ENCODE assay signal across 8 cellular contexts in genomic region chr15:78811825-78812183, GRCh38. TPM values are rescaled to one million over a fixed set of nuclear protein-coding genes. Genes with fewer than 3 reads are reported as not detected.
DNase-seq lines count a peak whose midpoint lies in the region; ATAC-seq, FAIRE-seq and TF ChIP-seq lines count a peak whose summit lies in the region.

No MANE protein-coding gene starts in this region.

- peak overlapping the region; percentile 40 for H3K4me3 ChIP-seq in AG09309 (ENCODE audit: control insufficient read depth, low read depth, low read length)
- H3K4me3 ChIP-seq in K562: peak overlapping the region; percentile 35
- H3K4me3 ChIP-seq in mucosa of rectum (ENCODE audit: low read length in 2 of 2): peak overlapping the region; percentile 28 to 45

- H3K9ac ChIP-seq in K562 (ENCODE audit: insufficient read depth in 1 of 2, low read depth in 2 of 2, low read length in 2 of 2) (peak overlapping the region; percentile 45 to 85), mucosa of rectum (ENCODE audit: low read depth in 1 of 2, low read length in 2 of 2) (peak overlapping the region; percentile 36 to 38)

- no TSS peak for BruUV-seq in K562 (replicated peaks; lab: Mats Ljungman, UMichigan)

- H3K79me2 ChIP-seq in K562 (ENCODE audit: control insufficient read depth, insufficient read depth, low read length): no peaks in the 10 kb centered on the region

- 41% methylated on average over 23 of the region's 24 CpGs for WGBS in K562 (ENCODE audit: insufficient coverage, low coverage, missing lambda C conversion rate)

- in situ Hi-C loops in K562 (cut with MboI): no loop called here

- peaks cover 0 to 22% of the 10 kb centered on the region in 2 experiments; a peak in 3 of 5 replicates for H3K4me1 ChIP-seq in K562 (replicated peaks in 1 of 2; ENCODE audit: control insufficient read depth in 2 of 2, insufficient read depth in 2 of 2, low read length in 2 of 2)
- peaks cover 6 to 9% of the 10 kb centered on the region in 2 donors for H3K4me1 ChIP-seq in mucosa of rectum (ENCODE audit: control insufficient read depth in 2 of 2, insufficient read depth in 2 of 2, low read length in 2 of 2)

- TF ChIP-seq POLR2A in K562 (conservative IDR thresholded peaks at IDR 0.05): no peak

- no peak for TF ChIP-seq EP300 in K562 (IDR thresholded peaks at IDR 0.05; ENCODE audit: low read length)

- CTCF ChIA-PET in K562 (lab: Yijun Ruan, JAX; ENCODE audit: low intra/inter-chr PET ratio): no interaction called here

- H3K9me3 ChIP-seq in K562 (replicated peaks; ENCODE audit: control insufficient read depth, insufficient read depth, low read depth, low read length) (peaks cover 5% of the 10 kb centered on the region; the same call in 1 of the 2 replicates), mucosa of rectum (ENCODE audit: control insufficient read depth in 2 of 2, low read length in 2 of 2) (no peaks in the 10 kb centered on the region)

- no peak for FAIRE-seq in K562 (lab: Jason Lieb, UNC)

- POLR2A ChIA-PET in K562 (lab: Yijun Ruan, JAX): interaction anchor here (1.0 kb wide), 3 partner anchors 21 to 133 kb away, joined by 3 to 4 read pairs (median 3); partner anchors contain the start of gene CTSH

- H3K9me1 ChIP-seq in K562 (ENCODE audit: control insufficient read depth, insufficient read depth, low read length): peaks cover 6% of the 10 kb centered on the region

- intact Hi-C loops in K562 (cut with micrococcal nuclease): no loop called here

- H3K36me3 ChIP-seq in K562 (ENCODE audit: control insufficient read depth, insufficient read depth, low read length): no peaks in the 10 kb centered on the region
- no peaks in the 10 kb centered on the region for H3K36me3 ChIP-seq in mucosa of rectum (ENCODE audit: control insufficient read depth in 2 of 2, insufficient read depth in 2 of 2, low read length in 2 of 2)

- TF ChIP-seq CTCF in AG09309 (IDR thresholded peaks at IDR 0.05; ENCODE audit: control insufficient read depth, insufficient read depth, low read depth, low read length, missing control alignments) (no peak), K562 (IDR thresholded peaks at IDR 0.05 in 2 of 3, conservative IDR thresholded peaks at IDR 0.05 in 1 of 3; ENCODE audit: insufficient read depth in 2 of 3, low read depth in 1 of 3, low read length in 3 of 3) (no peak)

- peak; percentile 5 for ATAC-seq in HG02571 (IDR thresholded peaks at IDR 0.05; ENCODE audit: unreplicated experiment)
- peak; percentile 62 for ATAC-seq in K562
- no peak for ATAC-seq in HG02763 (IDR thresholded peaks at IDR 0.05; ENCODE audit: unreplicated experiment)
- no peak for ATAC-seq in GM18868 (IDR thresholded peaks at IDR 0.05; ENCODE audit: unreplicated experiment)

- H4K20me1 ChIP-seq in K562 (replicated peaks; ENCODE audit: control insufficient read depth, insufficient read depth, low read length): peaks cover 6% of the 10 kb centered on the region; the same call in 1 of the 2 replicates

- H3K27ac ChIP-seq in K562 (ENCODE audit: extremely low read depth, low read depth, low read length) (no peak overlapping the region), mucosa of rectum (ENCODE audit: low read depth in 2 of 2, low read length in 2 of 2) (peak overlapping the region in 1 of 2 donors; percentile 43)

- no peak for TF ChIP-seq RAD21 in K562 (CRISPR knock-in tag; conservative IDR thresholded peaks at IDR 0.05 in 1 of 2, IDR thresholded peaks at IDR 0.05 in 1 of 2)

- H2AFZ ChIP-seq in K562 (ENCODE audit: low read depth, low read length): peak overlapping the region; percentile 80

- H3K27me3 ChIP-seq in K562 (ENCODE audit: control insufficient read depth in 2 of 2, insufficient read depth in 2 of 2, low read length in 2 of 2) (peaks cover 21 to 26% of the 10 kb centered on the region in 2 experiments; a peak in 3 of 5 replicates), mucosa of rectum (ENCODE audit: control insufficient read depth in 2 of 2, insufficient read depth in 2 of 2, low read length in 2 of 2) (peaks cover 16 to 23% of the 10 kb centered on the region in 2 donors)

- peak overlapping the region; percentile 66 for H3K4me2 ChIP-seq in K562 (ENCODE audit: insufficient read depth, low read length)

- DNase-seq in AG09309 (ENCODE audit: low read depth) (no peak), K562 (ENCODE audit: extremely low read depth in 1 of 4, low spot score in 3 of 4) (no peak), medulla oblongata (ENCODE audit: extremely low spot score) (no peak), middle frontal gyrus (ENCODE audit: extremely low spot score, low spot score) (no peak)

TF ChIP-seq in K562, 482 proteins besides CTCF, POLR2A, EP300 and RAD21 (continues in another document):
- TF ChIP-seq NR2C2 (CRISPR knock-in tag; IDR thresholded peaks at IDR 0.05) (no peak), NR2C2 (tag; IDR thresholded peaks at IDR 0.05) (no peak), CREB3 (tag; conservative IDR thresholded peaks at IDR 0.05; ENCODE audit: low read depth) (no peak), PHF8 (IDR thresholded peaks at IDR 0.05; ENCODE audit: borderline replicate concordance, low read length) (peak; percentile 27; the same call in 1 of the 2 replicates), ZNF197 (CRISPR knock-in tag; IDR thresholded peaks at IDR 0.05; ENCODE audit: low read depth) (no peak), SRF (CRISPR knock-in tag; IDR thresholded peaks at IDR 0.05) (peak in 1 of 2 experiments; percentile 49; a peak in 1 of 4 replicates), TEAD1 (CRISPR knock-in tag; IDR thresholded peaks at IDR 0.05) (no peak), RBM14 (IDR thresholded peaks at IDR 0.05; ENCODE audit: borderline replicate concordance, insufficient read depth, low read depth, low read length) (0 out of 2 replicates have a peak, but pooled peaks have one; percentile 89), ZBTB33 (CRISPR knock-in tag; IDR thresholded peaks at IDR 0.05) (peak; percentile 26; the same call in 1 of the 2 replicates), ZZZ3 (IDR thresholded peaks at IDR 0.05) (no peak)

RNA-seq across cellular contexts. Expression of gene ADAMTS7, which starts 0.5 kb away (rescaled TPM):
- 0.76 TPM in 1 of 2 replicates, not detected in the other for total RNA-seq in K562 (2011; cell fraction: chromatin; rRNA removed; ENCODE audit: low replicate concordance)
- 0.13 and 0.50 TPM in 2 replicates for total RNA-seq in K562 (2011; cell fraction: nucleolus; rRNA removed)
- total RNA-seq in K562 (2011; cell fraction: nucleoplasm; rRNA removed): 0.31 TPM in 1 of 2 replicates, not detected in the other
- total RNA-seq in K562 (2014; rRNA removed): not detected in 2 replicates
- total RNA-seq in K562 (2014; rRNA removed; fragmentation: Illumina TruSeq; extraction: Trizol): not detected in 2 replicates
- total RNA-seq in K562 (2015; rRNA removed; fragmentation: Illumina TruSeq; extraction: Trizol): not detected in 2 replicates
- total RNA-seq in K562 (2021): 0.07 and 0.13 TPM in 2 replicates
- 0.12 TPM in 1 of 2 replicates, not detected in the other for polyA plus RNA-seq in K562 (2011; rRNA removed)
- polyA plus RNA-seq in K562 (2011; cell fraction: cytosol; rRNA removed): 0.06 and 0.09 TPM in 2 replicates
- polyA plus RNA-seq in K562 (2011; cell fraction: nucleus; rRNA removed): 0.11 and 0.13 TPM in 2 replicates
- 0.03 and 0.21 TPM in 2 replicates for polyA plus RNA-seq in K562 (2012)
- polyA plus RNA-seq in K562 (2014; fragmentation: Illumina TruSeq; extraction: Trizol): not detected in 2 replicates
- not detected for polyA plus RNA-seq in K562 (2014; fragmentation: Nextera tagmentation; extraction: Ambion mirVana)
- polyA plus RNA-seq in K562 (2014; rRNA removed): 0.05 TPM in 1 of 2 replicates, not detected in the other
- polyA minus RNA-seq in K562 (2011; rRNA and poly(A)+ RNA removed): 0.12 and 0.18 TPM in 2 replicates
- not detected in 2 replicates for polyA minus RNA-seq in K562 (2011; cell fraction: cytosol; rRNA and poly(A)+ RNA removed)
- polyA minus RNA-seq in K562 (2011; cell fraction: nucleus; rRNA and poly(A)+ RNA removed): 0.13 and 0.22 TPM in 2 replicates

Comparison
In these comparisons a context has a peak if more than half of its experiments do, and no peak if none do; other contexts are left out.
1. ATAC-seq: peak in HG02571 (single experiment) and K562 (single experiment); none in HG02763 (single experiment) and GM18868 (single experiment).
2. Peak in every context shown above with its lines, with median percentiles within 50 percentile points of each other: H3K4me3 ChIP-seq.